9 cellular contexts compared by ENCODE assay signal in genomic region chr2:231394201-231395141, GRCh38. TPM values are rescaled to one million over a fixed set of nuclear protein-coding genes. Genes with fewer than 3 reads are reported as not detected.
DNase-seq lines count a peak whose midpoint lies in the region; ATAC-seq and TF ChIP-seq lines count a peak whose summit lies in the region.
"Had no signal": no experiment of that assay in that cellular context is flagged by ENCODE, and none has a peak within 500 bp of the region (broad histone marks: within the 10 kb centered on the region; RNA-seq: fewer than 3 reads in every experiment).

No MANE protein-coding gene starts in this region.

- no peak overlapping the region for H3K4me2 ChIP-seq in DND-41 (ENCODE audit: insufficient read depth, low read length)

- H3K36me3 Mint-ChIP-seq in activated T-helper 17 cell treated with anti-CD3 and anti-CD28 coated beads, Interleukin-2, amount 50 U/mL, for 72 hours (ENCODE audit: low read depth) = no peaks in the 10 kb centered on the region
- no peaks in the 10 kb centered on the region for H3K36me3 Mint-ChIP-seq in naive B cell

- peaks cover 4% of the 10 kb centered on the region for H3K4me1 Mint-ChIP-seq in activated T-helper 17 cell treated with anti-CD3 and anti-CD28 coated beads, Interleukin-2, amount 50 U/mL, for 72 hours
- peaks cover 51 to 66% (median 63%) of the 10 kb centered on the region in 3 donors for H3K4me1 Mint-ChIP-seq in naive B cell

- H3K9ac ChIP-seq in DND-41 (ENCODE audit: low read depth, low read length) = no peak overlapping the region

- H3K4me3 Mint-ChIP-seq in activated T-helper 17 cell treated with anti-CD3 and anti-CD28 coated beads, Interleukin-2, amount 50 U/mL, for 72 hours = peak overlapping the region; percentile 35
- H3K4me3 Mint-ChIP-seq in naive B cell = peak overlapping the region; percentile 91 to 99 (median 96)

- DNase-seq in DND-41 = no peak
- DNase-seq in naive B cell = peak; percentile 59
- no peak for DNase-seq in NCI-H2029 treated with DMSO at 0.1 percent for 48 hours (lab: John Stamatoyannopoulos, UW)
- no peak for DNase-seq in activated CD8-positive, alpha-beta memory T cell treated with anti-CD3 and anti-CD28 coated beads, Interleukin-2, amount 50 U/mL, for 48 hours
- no peak for DNase-seq in HAP-1 (ENCODE audit: low spot score in 2 of 2)

- H3K27ac Mint-ChIP-seq in activated T-helper 17 cell treated with anti-CD3 and anti-CD28 coated beads, Interleukin-2, amount 50 U/mL, for 72 hours = no peak overlapping the region
- H3K27ac Mint-ChIP-seq in naive B cell = peak overlapping the region; percentile 100

- no peaks in the 10 kb centered on the region for H3K9me3 Mint-ChIP-seq in activated T-helper 17 cell treated with anti-CD3 and anti-CD28 coated beads, Interleukin-2, amount 50 U/mL, for 72 hours
- H3K9me3 Mint-ChIP-seq in naive B cell = no peaks in the 10 kb centered on the region

- no peak overlapping the region for H3K4me3 ChIP-seq in DND-41 (ENCODE audit: low read depth in 1 of 2, low read length in 2 of 2)
- no peak overlapping the region for H3K4me3 ChIP-seq in HAP-1

- H3K4me1 ChIP-seq in DND-41 (ENCODE audit: insufficient read depth, low read length) (no peaks in the 10 kb centered on the region), HAP-1 (no peaks in the 10 kb centered on the region)

- no peaks in the 10 kb centered on the region for H3K9me3 ChIP-seq in DND-41 (ENCODE audit: insufficient read depth, low read length, severe bottlenecking)
- no peaks in the 10 kb centered on the region for H3K9me3 ChIP-seq in HAP-1
- H3K9me3 ChIP-seq: neutrophil had no signal

- TF ChIP-seq CTCF in DND-41 (IDR thresholded peaks at IDR 0.05; ENCODE audit: borderline replicate concordance, extremely low read depth, low read length, poor library complexity, severe bottlenecking) = peak; percentile 3

- ATAC-seq in DND-41 (ENCODE audit: insufficient read depth, low read depth) (no peak), GM19025 (IDR thresholded peaks at IDR 0.05; ENCODE audit: low read depth, unreplicated experiment) (peak; percentile 34), HG03095 (IDR thresholded peaks at IDR 0.05; ENCODE audit: unreplicated experiment) (peak; percentile 47), naive B cell (ENCODE audit: low read depth in 2 of 2) (peak; percentile 55 to 62)
- no peak for ATAC-seq in activated T-helper 17 cell treated with anti-CD3 and anti-CD28 coated beads, Interleukin-2, amount 50 U/mL, for 72 hours (replicated peaks)

- in situ Hi-C loops in HAP-1 (cut with MboI; ENCODE audit: low sequenced_read_pairs) = no loop called here

- H4K20me1 ChIP-seq in DND-41 (ENCODE audit: insufficient read depth, low read length) = no peaks in the 10 kb centered on the region

- H3K27me3 ChIP-seq in DND-41 (ENCODE audit: insufficient read depth, low read length, poor library complexity) (peaks cover 5% of the 10 kb centered on the region), HAP-1 (ENCODE audit: low read depth) (no peaks in the 10 kb centered on the region)

- H3K36me3 ChIP-seq in DND-41 (ENCODE audit: insufficient read depth, low read length) (no peaks in the 10 kb centered on the region), HAP-1 (replicated peaks) (no peaks in the 10 kb centered on the region)

- H3K79me2 ChIP-seq in DND-41 (ENCODE audit: insufficient read depth, low read length) = no peaks in the 10 kb centered on the region

- H3K27ac ChIP-seq in DND-41 (ENCODE audit: low read length) = no peak overlapping the region
- H3K27ac ChIP-seq: neutrophil had no signal

- H2AFZ ChIP-seq in DND-41 (ENCODE audit: low read depth, low read length) = peak overlapping the region; percentile 33; the same call in 1 of the 2 replicates

- H3K27me3 Mint-ChIP-seq in activated T-helper 17 cell treated with anti-CD3 and anti-CD28 coated beads, Interleukin-2, amount 50 U/mL, for 72 hours = peaks cover 37% of the 10 kb centered on the region
- H3K27me3 Mint-ChIP-seq in naive B cell = no peaks in the 10 kb centered on the region

RNA-seq across cellular contexts. Expression of gene B3GNT7, which starts 1.0 kb away (rescaled TPM):
- total RNA-seq in activated T-helper 17 cell treated with anti-CD3 and anti-CD28 coated beads, Interleukin-2, amount 50 U/mL, for 72 hours = under 1 TPM in 1 of 2 donors, not detected in 1; 0.19 TPM
- 1 to 10 TPM in 4 of 6 donors, under 1 TPM in 2; 0.35 to 2.3 (median 1.2) TPM for polyA plus RNA-seq in naive B cell (ENCODE audit: low read depth in 6 of 6)

Comparison
In these comparisons a context has a peak if more than half of its experiments do, and no peak if none do; other contexts are left out.
1. ATAC-seq: peak in GM19025 (single experiment), HG03095 (single experiment) and naive B cell (2 of 2); none in DND-41 (single experiment) and activated T-helper 17 cell treated with anti-CD3 and anti-CD28 coated beads, Interleukin-2, amount 50 U/mL, for 72 hours (single experiment).